30 cellular contexts compared by ENCODE assay signal in the genomic region with DNA sequence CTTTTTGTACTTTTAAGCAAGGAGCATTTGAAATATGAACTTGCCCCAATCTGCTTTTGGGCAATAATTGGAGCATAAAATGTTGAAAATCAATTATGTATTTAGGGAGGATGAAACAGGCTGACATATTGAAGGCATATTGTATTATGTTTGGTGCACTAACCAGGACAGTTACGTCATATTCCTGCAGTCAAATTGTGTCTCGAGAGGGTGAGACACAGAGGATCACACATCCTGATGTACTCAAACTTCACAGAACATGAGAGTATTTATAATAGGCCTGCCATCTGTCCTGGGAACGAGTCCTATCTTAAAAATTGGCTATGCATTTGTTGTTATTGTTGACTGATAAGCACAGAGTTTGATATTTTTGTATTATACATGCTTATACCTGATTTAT.
"Had no signal": no experiment of that assay in that cellular context is flagged by ENCODE, and none has a peak within 500 bp of the region (broad histone marks: within the 10 kb centered on the region; RNA-seq: fewer than 3 reads in every experiment).

No MANE protein-coding gene starts in this region.

- H3K36me3 ChIP-seq: adrenal gland, neutrophil, sigmoid colon had no signal

- ATAC-seq: activated CD4-positive, alpha-beta T cell treated with anti-CD3 and anti-CD28 coated beads for 36 hours; activated CD8-positive, alpha-beta memory T cell treated with anti-CD3 and anti-CD28 coated beads, Interleukin-2, amount 10 ng/mL, durations not matched to agents 7 days and 5 days; activated CD8-positive, alpha-beta T cell treated with anti-CD3 and anti-CD28 coated beads, Interleukin-2, amount 10 ng/mL, durations not matched to agents 7 days and 5 days; activated T-cell treated with anti-CD3 and anti-CD28 coated beads, Interleukin-2, amount 50 U/mL, for 72 hours; body of pancreas; effector memory CD8-positive, alpha-beta T cell; esophagus mucosa; left lobe of liver; mucosa of descending colon; natural killer cell treated with Interleukin-12 subunit alpha and Interleukin-12 subunit beta and Interleukin-15 and Interleukin-18, amount 100 ng/mL, for 72 hours; stimulated activated naive B cell treated with anti-CD40 and anti-IgM and Interleukin-4, amounts not matched to agents 10 μg/mL and 1 μg/mL and 100 μg/mL, for 72 hours had no signal

- H3K27ac Mint-ChIP-seq: activated CD4-positive, alpha-beta T cell treated with anti-CD3 and anti-CD28 coated beads for 36 hours; activated CD8-positive, alpha-beta memory T cell treated with anti-CD3 and anti-CD28 coated beads, Interleukin-2, amount 10 ng/mL, durations not matched to agents 7 days and 5 days; activated CD8-positive, alpha-beta T cell treated with anti-CD3 and anti-CD28 coated beads, Interleukin-2, amount 10 ng/mL, durations not matched to agents 7 days and 5 days; activated naive CD8-positive, alpha-beta T cell treated with anti-CD3 and anti-CD28 coated beads for 36 hours; activated T-cell treated with anti-CD3 and anti-CD28 coated beads, Interleukin-2, amount 50 U/mL, for 72 hours; effector memory CD8-positive, alpha-beta T cell; natural killer cell treated with Interleukin-12 subunit alpha and Interleukin-12 subunit beta and Interleukin-15 and Interleukin-18, amount 100 ng/mL, for 72 hours; stimulated activated naive B cell treated with anti-CD40 and anti-IgM and Interleukin-4, amounts not matched to agents 10 μg/mL and 1 μg/mL and 100 μg/mL, for 72 hours had no signal

- H3K36me3 Mint-ChIP-seq: activated CD8-positive, alpha-beta memory T cell treated with anti-CD3 and anti-CD28 coated beads, Interleukin-2, amount 10 ng/mL, durations not matched to agents 7 days and 5 days had no signal

- H3K27ac ChIP-seq: body of pancreas, neutrophil, stomach had no signal

- H3K4me1 Mint-ChIP-seq: stimulated activated naive B cell treated with anti-CD40 and anti-IgM and Interleukin-4, amounts not matched to agents 10 μg/mL and 1 μg/mL and 100 μg/mL, for 72 hours had no signal

- H3K4me3 Mint-ChIP-seq: activated CD4-positive, alpha-beta T cell treated with anti-CD3 and anti-CD28 coated beads for 36 hours; activated CD8-positive, alpha-beta memory T cell treated with anti-CD3 and anti-CD28 coated beads, Interleukin-2, amount 10 ng/mL, durations not matched to agents 7 days and 5 days; activated CD8-positive, alpha-beta T cell treated with anti-CD3 and anti-CD28 coated beads, Interleukin-2, amount 10 ng/mL, durations not matched to agents 7 days and 5 days; activated naive CD8-positive, alpha-beta T cell treated with anti-CD3 and anti-CD28 coated beads for 36 hours; activated T-cell treated with anti-CD3 and anti-CD28 coated beads, Interleukin-2, amount 50 U/mL, for 72 hours; effector memory CD8-positive, alpha-beta T cell; natural killer cell treated with Interleukin-12 subunit alpha and Interleukin-12 subunit beta and Interleukin-15 and Interleukin-18, amount 100 ng/mL, for 72 hours; stimulated activated naive B cell treated with anti-CD40 and anti-IgM and Interleukin-4, amounts not matched to agents 10 μg/mL and 1 μg/mL and 100 μg/mL, for 72 hours had no signal

- H3K4me3 ChIP-seq: adrenal gland, body of pancreas, lung, mucosa of descending colon, sigmoid colon, smooth muscle cell, stomach, tibial nerve had no signal

- H3K27me3 ChIP-seq: adrenal gland, body of pancreas, neutrophil, sigmoid colon, stomach, tibial nerve had no signal

- H3K4me2 ChIP-seq: smooth muscle cell had no signal

- DNase-seq: activated CD4-positive, alpha-beta T cell treated with anti-CD3 and anti-CD28 coated beads for 36 hours; activated CD4-positive, CD25-positive, alpha-beta regulatory T cell; activated CD8-positive, alpha-beta memory T cell treated with anti-CD3 and anti-CD28 coated beads, Interleukin-2, amount 10 ng/mL, durations not matched to agents 7 days and 5 days; activated CD8-positive, alpha-beta T cell treated with anti-CD3 and anti-CD28 coated beads, Interleukin-2, amount 10 ng/mL, durations not matched to agents 7 days and 5 days; activated naive CD4-positive, alpha-beta T cell; activated naive CD8-positive, alpha-beta T cell treated with anti-CD3 and anti-CD28 coated beads for 36 hours; activated T-cell treated with anti-CD3 and anti-CD28 coated beads, Interleukin-2, amount 50 U/mL, for 72 hours; adrenal gland; aorta; body of pancreas; cerebellar nuclear complex; cortex of kidney; effector memory CD8-positive, alpha-beta T cell; foreskin melanocyte; kidney glomerular epithelial cell; mesendoderm; mucosa of descending colon; sigmoid colon; stimulated activated CD4-positive, alpha-beta T cell treated with anti-CD3 and anti-CD28 coated beads, Interleukin-15, amount 100 ng/mL, for 24 hours; stimulated activated CD4-positive, alpha-beta T cell treated with anti-CD3 and anti-CD28 coated beads, Interleukin-2, amount 100 ng/mL, for 24 hours; stimulated activated naive B cell treated with anti-CD40 and anti-IgM and Interleukin-4, amounts not matched to agents 10 μg/mL and 1 μg/mL and 100 μg/mL, for 72 hours; stomach; T-helper 2 cell had no signal

- H3K27me3 Mint-ChIP-seq: activated naive CD8-positive, alpha-beta T cell treated with anti-CD3 and anti-CD28 coated beads for 36 hours; stimulated activated naive B cell treated with anti-CD40 and anti-IgM and Interleukin-4, amounts not matched to agents 10 μg/mL and 1 μg/mL and 100 μg/mL, for 72 hours had no signal
